In genomic region chr12:124689585-124689984, GRCh38 we compare ENCODE assay signal across 18 cellular contexts.
DNase-seq lines count a peak whose midpoint lies in the region; ATAC-seq and TF ChIP-seq lines count a peak whose summit lies in the region.
"Had no signal": no experiment of that assay in that cellular context is flagged by ENCODE, and none has a peak within 500 bp of the region (broad histone marks: within the 10 kb centered on the region; RNA-seq: fewer than 3 reads in every experiment).

No MANE protein-coding gene starts in this region.

- H3K9me3 ChIP-seq in HEK293 (ENCODE audit: control insufficient read depth, insufficient read depth, low read depth, low read length) (no peaks in the 10 kb centered on the region), upper lobe of right lung (no peaks in the 10 kb centered on the region)
- H3K9me3 ChIP-seq: SJSA1 had no signal

- TF ChIP-seq CTCF in HEK293 (tag by site-specific recombination; IDR thresholded peaks at IDR 0.05) (no peak), brain (conservative IDR thresholded peaks at IDR 0.05) (no peak), nephron (IDR thresholded peaks at IDR 0.05; ENCODE audit: unreplicated experiment in 3 of 3) (no peak), upper lobe of right lung (IDR thresholded peaks at IDR 0.05) (no peak)

- H3K27ac Mint-ChIP-seq in brain, result peak overlapping the region in 4 of 5 experiments; percentile 52 to 86 (median 74)
- peak overlapping the region in 2 of 3 experiments; percentile 42 to 70 for H3K27ac Mint-ChIP-seq in nephron
- H3K27ac Mint-ChIP-seq in activated naive CD4-positive, alpha-beta T cell treated with anti-CD3 and anti-CD28 coated beads, Interleukin-2, amount 10 ng/mL, durations not matched to agents 7 days and 5 days, result no peak overlapping the region
- H3K27ac Mint-ChIP-seq: B cell; CD8-positive, alpha-beta T cell; IgD-negative memory B cell; T-cell had no signal

- POLR2A ChIA-PET in HEK293 (lab: Yijun Ruan, JAX), result no interaction called here

- H3K27me3 ChIP-seq in upper lobe of right lung, result no peaks in the 10 kb centered on the region
- H3K27me3 ChIP-seq: SJSA1 had no signal

- H3K4me1 Mint-ChIP-seq in brain, result peaks cover 49% of the 10 kb centered on the region
- peaks cover 48% of the 10 kb centered on the region for H3K4me1 Mint-ChIP-seq in nephron
- H3K4me1 Mint-ChIP-seq in activated naive CD4-positive, alpha-beta T cell treated with anti-CD3 and anti-CD28 coated beads, Interleukin-2, amount 10 ng/mL, durations not matched to agents 7 days and 5 days, result peaks cover 62% of the 10 kb centered on the region

- ATAC-seq in HG02623 (IDR thresholded peaks at IDR 0.05; ENCODE audit: unreplicated experiment), result no peak
- ATAC-seq in upper lobe of right lung, result no peak
- ATAC-seq: CD8-positive, alpha-beta T cell; PC-3; T-cell had no signal

- H3K4me1 ChIP-seq in HEK293 (ENCODE audit: control insufficient read depth, insufficient read depth, low read length), result peaks cover 2% of the 10 kb centered on the region
- H3K4me1 ChIP-seq in upper lobe of right lung, result peaks cover 42% of the 10 kb centered on the region

- CTCF ChIA-PET in HEK293 (lab: Yijun Ruan, JAX), result no interaction called here
- CTCF ChIA-PET in activated naive CD4-positive, alpha-beta T cell treated with anti-CD3 and anti-CD28 coated beads, Interleukin-2, amount 10 ng/mL, durations not matched to agents 7 days and 5 days (lab: Charles Lee), result no interaction called here

- H3K4me3 ChIP-seq in HEK293 (ENCODE audit: low read depth, low read length) (no peak overlapping the region), upper lobe of right lung (no peak overlapping the region)
- H3K4me3 ChIP-seq: SJSA1 had no signal

- no peak overlapping the region for H3K4me3 Mint-ChIP-seq in brain
- no peak overlapping the region for H3K4me3 Mint-ChIP-seq in nephron
- no peak overlapping the region for H3K4me3 Mint-ChIP-seq in activated naive CD4-positive, alpha-beta T cell treated with anti-CD3 and anti-CD28 coated beads, Interleukin-2, amount 10 ng/mL, durations not matched to agents 7 days and 5 days
- H3K4me3 Mint-ChIP-seq: B cell; CD8-positive, alpha-beta T cell; IgD-negative memory B cell; T-cell had no signal

- H3K9me3 Mint-ChIP-seq in brain, result peaks cover 13 to 50% (median 37%) of the 10 kb centered on the region in 5 experiments
- peaks cover 18% of the 10 kb centered on the region for H3K9me3 Mint-ChIP-seq in nephron
- peaks cover 19% of the 10 kb centered on the region for H3K9me3 Mint-ChIP-seq in activated naive CD4-positive, alpha-beta T cell treated with anti-CD3 and anti-CD28 coated beads, Interleukin-2, amount 10 ng/mL, durations not matched to agents 7 days and 5 days

- H3K27me3 Mint-ChIP-seq in brain, result no peaks in the 10 kb centered on the region
- H3K27me3 Mint-ChIP-seq in nephron (ENCODE audit: low read depth), result peaks cover 23% of the 10 kb centered on the region
- H3K27me3 Mint-ChIP-seq in activated naive CD4-positive, alpha-beta T cell treated with anti-CD3 and anti-CD28 coated beads, Interleukin-2, amount 10 ng/mL, durations not matched to agents 7 days and 5 days, result peaks cover 37% of the 10 kb centered on the region

- H3K27ac ChIP-seq in HEK293 (ENCODE audit: extremely low read depth, low read depth, low read length) (no peak overlapping the region), upper lobe of right lung (no peak overlapping the region)
- H3K27ac ChIP-seq: SJSA1 had no signal

- H3K36me3 ChIP-seq in HEK293 (ENCODE audit: control insufficient read depth in 2 of 2, insufficient read depth in 1 of 2, low read length in 2 of 2), result no peaks in the 10 kb centered on the region
- H3K36me3 ChIP-seq in upper lobe of right lung, result no peaks in the 10 kb centered on the region
- H3K36me3 ChIP-seq: SJSA1 had no signal

- peak; percentile 24 for DNase-seq in CD1c-positive myeloid dendritic cell (ENCODE audit: extremely low spot score)
- DNase-seq in activated naive CD4-positive, alpha-beta T cell treated with anti-CD3 and anti-CD28 coated beads, Interleukin-2, amount 10 ng/mL, durations not matched to agents 7 days and 5 days, result no peak
- DNase-seq in upper lobe of right lung, result no peak
- DNase-seq: CD8-positive, alpha-beta T cell; H7; NCI-H1105; NCI-H1694; NCI-H446; NCI-H774; PC-3; T-cell had no signal

- intact Hi-C loops in upper lobe of right lung (cut with DNase I), result no loop called here

- H3K36me3 Mint-ChIP-seq in brain (peaks cover 8% of the 10 kb centered on the region), nephron (ENCODE audit: low read depth) (no peaks in the 10 kb centered on the region)
- H3K36me3 Mint-ChIP-seq in activated naive CD4-positive, alpha-beta T cell treated with anti-CD3 and anti-CD28 coated beads, Interleukin-2, amount 10 ng/mL, durations not matched to agents 7 days and 5 days, result peaks cover 2% of the 10 kb centered on the region
- H3K36me3 Mint-ChIP-seq: CD8-positive, alpha-beta T cell; T-cell had no signal

TF ChIP-seq in HEK293, 187 proteins besides CTCF, POLR2A, EP300 and RAD21:
- TF ChIP-seq ZSCAN16 (tag by site-specific recombination; IDR thresholded peaks at IDR 0.05) (peak; percentile 36; the same call in 1 of the 2 replicates), ZNF670 (tag by site-specific recombination; IDR thresholded peaks at IDR 0.05; ENCODE audit: low read depth) (no peak)
